In the genomic region with DNA sequence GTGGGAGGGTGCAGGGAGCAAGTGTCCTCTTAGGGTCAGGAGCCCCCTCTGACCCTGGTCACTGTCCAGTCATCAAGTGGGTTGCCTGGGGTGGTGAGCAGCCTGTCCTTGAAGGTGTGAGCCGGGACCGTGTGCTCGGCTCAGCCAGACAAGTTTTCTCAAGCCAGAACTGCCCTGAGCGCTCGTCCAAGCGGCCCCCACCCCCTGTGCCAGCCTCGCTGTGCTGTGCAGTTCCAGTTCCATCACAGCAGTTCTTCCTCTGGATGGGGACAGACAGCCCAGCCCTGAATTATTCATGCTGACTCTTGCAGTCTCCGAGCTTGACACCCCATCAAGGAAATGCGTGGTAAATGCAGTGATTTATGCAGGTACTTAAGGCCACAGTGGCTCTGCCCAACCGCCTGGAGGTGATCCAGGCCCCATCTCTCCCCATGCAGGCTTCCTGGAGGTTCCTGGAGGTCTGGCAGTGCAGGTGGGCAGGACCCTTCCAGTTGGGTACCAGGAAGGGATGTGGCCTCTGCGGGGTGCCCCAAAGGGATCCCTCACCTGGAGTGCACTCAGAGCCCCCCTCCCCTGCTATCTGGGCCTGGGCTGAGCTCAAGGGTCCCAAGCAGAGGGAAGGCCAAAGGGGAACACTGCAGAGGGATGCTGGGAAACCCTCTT, we compare ENCODE assay signal across 22 cellular contexts. TPM values are rescaled to one million over a fixed set of nuclear protein-coding genes. Genes with fewer than 3 reads are reported as not detected.
DNase-seq lines count a peak whose midpoint lies in the region; ATAC-seq, FAIRE-seq and TF ChIP-seq lines count a peak whose summit lies in the region.
"Had no signal": no experiment of that assay in that cellular context is flagged by ENCODE, and none has a peak within 500 bp of the region (broad histone marks: within the 10 kb centered on the region; RNA-seq: fewer than 3 reads in every experiment).

No MANE protein-coding gene starts in this region.

- no peak overlapping the region for H3K27ac ChIP-seq in endodermal cell (ENCODE audit: low read depth, low read length)
- H3K27ac ChIP-seq in osteoblast (ENCODE audit: low read depth, low read length): no peak overlapping the region
- H3K27ac ChIP-seq: colonic mucosa, gastrocnemius medialis, parathyroid adenoma, thoracic aorta had no signal

- H3K4me3 ChIP-seq in endodermal cell (ENCODE audit: low read length) (no peak overlapping the region), osteoblast (ENCODE audit: insufficient read depth, low read length) (no peak overlapping the region)
- H3K4me3 ChIP-seq: colonic mucosa, gastrocnemius medialis, thoracic aorta had no signal

- H2AFZ ChIP-seq in osteoblast (ENCODE audit: low read length): no peak overlapping the region
- H2AFZ ChIP-seq: parathyroid adenoma had no signal

- H3K9me3 Mint-ChIP-seq in endodermal cell (no peaks in the 10 kb centered on the region), WTC11 (no peaks in the 10 kb centered on the region)

- H3K4me1 ChIP-seq in endodermal cell (ENCODE audit: control insufficient read depth, insufficient read depth, low read length): no peaks in the 10 kb centered on the region
- no peaks in the 10 kb centered on the region for H3K4me1 ChIP-seq in osteoblast (ENCODE audit: insufficient read depth, low read length)
- H3K4me1 ChIP-seq: colonic mucosa, gastrocnemius medialis, parathyroid adenoma had no signal

- H3K36me3 Mint-ChIP-seq in endodermal cell (ENCODE audit: low read depth) (no peaks in the 10 kb centered on the region), WTC11 (no peaks in the 10 kb centered on the region)

- FAIRE-seq in GM12891 (lab: Jason Lieb, UNC): no peak
- FAIRE-seq: D721Med, H1 had no signal

- DNase-seq in D341Med (ENCODE audit: low spot score): peak; percentile 17
- peak; percentile 5 for DNase-seq in GM12891 (ENCODE audit: insufficient read length, low spot score)
- peak; percentile 56 for DNase-seq in endodermal cell
- peak; percentile 66 for DNase-seq in osteoblast (ENCODE audit: insufficient read length, low spot score, missing footprints)
- DNase-seq in NCI-H446 treated with DMSO at 0.1 percent for 48 hours (lab: John Stamatoyannopoulos, UW): no peak
- no peak for DNase-seq in WTC11 (ENCODE audit: low spot score)
- DNase-seq in C1 segment of cervical spinal cord (lab: John Stamatoyannopoulos, UW): no peak
- DNase-seq: activated naive CD4-positive, alpha-beta T cell treated with anti-CD3 and anti-CD28 coated beads, Interleukin-2, amount 50 U/mL, for 16 hours; gastrocnemius medialis; GDM1; Kasumi-1; NCI-H2171; RPMI8226 had no signal

- no peak overlapping the region for H3K4me3 Mint-ChIP-seq in endodermal cell
- H3K4me3 Mint-ChIP-seq in WTC11: no peak overlapping the region

- no peak overlapping the region for H3K27ac Mint-ChIP-seq in endodermal cell
- H3K27ac Mint-ChIP-seq in WTC11: no peak overlapping the region

- WGBS in endodermal cell (ENCODE audit: insufficient coverage in 1 of 2, insufficient read length in 1 of 2), 2 experiments: 72 to 75% methylated on average over 10 to 11 of the region's 11 CpGs

- no peaks in the 10 kb centered on the region for H4K20me1 ChIP-seq in osteoblast (ENCODE audit: insufficient read depth, low read length)

- CTCF ChIA-PET in WTC11 (lab: Charles Lee): interaction anchor here (0.6 to 3.1 kb wide), 12 partner anchors 11 to 309 kb away, joined by 3 to 27 read pairs (median 8); no protein-coding TSS in a partner anchor

- TF ChIP-seq POLR2A in GM12891 (IDR thresholded peaks at IDR 0.05; ENCODE audit: low read depth, low read length): no peak

- H3K4me1 Mint-ChIP-seq in endodermal cell: no peaks in the 10 kb centered on the region
- H3K4me1 Mint-ChIP-seq in WTC11: no peaks in the 10 kb centered on the region

- H3K36me3 ChIP-seq in endodermal cell (ENCODE audit: control insufficient read depth, insufficient read depth, low read length) (no peaks in the 10 kb centered on the region), osteoblast (ENCODE audit: insufficient read depth, low read length) (no peaks in the 10 kb centered on the region)
- H3K36me3 ChIP-seq: colonic mucosa, gastrocnemius medialis, thoracic aorta had no signal

- no peak overlapping the region for H3K9ac ChIP-seq in endodermal cell (ENCODE audit: extremely low read depth, low read length, poor library complexity, severe bottlenecking)
- H3K9ac ChIP-seq: parathyroid adenoma had no signal

- TF ChIP-seq CTCF in endodermal cell (conservative IDR thresholded peaks at IDR 0.05): no peak
- no peak for TF ChIP-seq CTCF in osteoblast (IDR thresholded peaks at IDR 0.05; ENCODE audit: extremely low read depth, low read depth, low read length)
- no peak for TF ChIP-seq CTCF in WTC11 (IDR thresholded peaks at IDR 0.05)

- H3K9me3 ChIP-seq in endodermal cell (ENCODE audit: control insufficient read depth, low read length) (no peaks in the 10 kb centered on the region), osteoblast (ENCODE audit: low read depth, low read length) (no peaks in the 10 kb centered on the region)
- H3K9me3 ChIP-seq: colonic mucosa, gastrocnemius medialis, thoracic aorta had no signal

- POLR2A ChIA-PET in WTC11 (lab: Charles Lee): no interaction called here

- no peak overlapping the region for H3K4me2 ChIP-seq in osteoblast (ENCODE audit: insufficient read depth, low read length)

- no peaks in the 10 kb centered on the region for H3K79me2 ChIP-seq in osteoblast (ENCODE audit: insufficient read depth, low read length)
- H3K79me2 ChIP-seq: parathyroid adenoma had no signal

- H3K27me3 ChIP-seq in endodermal cell (ENCODE audit: control insufficient read depth, insufficient read depth, low read length, poor library complexity, severe bottlenecking) (peaks cover 12% of the 10 kb centered on the region), osteoblast (ENCODE audit: insufficient read depth, low read length) (no peaks in the 10 kb centered on the region)
- H3K27me3 ChIP-seq: colonic mucosa, gastrocnemius medialis had no signal

- H3K27me3 Mint-ChIP-seq in endodermal cell (ENCODE audit: insufficient read depth) (peaks cover 10% of the 10 kb centered on the region), WTC11 (ENCODE audit: low read depth) (peaks cover 9% of the 10 kb centered on the region)

- no peak for ATAC-seq in WTC11
- ATAC-seq: gastrocnemius medialis had no signal

TF ChIP-seq in GM12891, 5 proteins besides CTCF, POLR2A, EP300 and RAD21:
- TF ChIP-seq POLR2AphosphoS5 (IDR thresholded peaks at IDR 0.05; ENCODE audit: low read depth, low read length) (no peak), POU2F2 (IDR thresholded peaks at IDR 0.05; ENCODE audit: low read depth, low read length) (no peak), SPI1 (IDR thresholded peaks at IDR 0.05; ENCODE audit: low read depth, low read length) (no peak), PAX5 (IDR thresholded peaks at IDR 0.05; ENCODE audit: insufficient read depth, low read length, severe bottlenecking) (no peak), TAF1 (IDR thresholded peaks at IDR 0.05; ENCODE audit: low read depth, low read length) (no peak)

TF ChIP-seq in WTC11, 78 proteins besides CTCF, POLR2A, EP300 and RAD21 (continues in another document):
- TF ChIP-seq FOXP1 (CRISPR knock-in tag; IDR thresholded peaks at IDR 0.05; ENCODE audit: borderline replicate concordance): no peak
- no peak for TF ChIP-seq GTF2I (CRISPR knock-in tag; conservative IDR thresholded peaks at IDR 0.05)
- TF ChIP-seq, protein P1, sequence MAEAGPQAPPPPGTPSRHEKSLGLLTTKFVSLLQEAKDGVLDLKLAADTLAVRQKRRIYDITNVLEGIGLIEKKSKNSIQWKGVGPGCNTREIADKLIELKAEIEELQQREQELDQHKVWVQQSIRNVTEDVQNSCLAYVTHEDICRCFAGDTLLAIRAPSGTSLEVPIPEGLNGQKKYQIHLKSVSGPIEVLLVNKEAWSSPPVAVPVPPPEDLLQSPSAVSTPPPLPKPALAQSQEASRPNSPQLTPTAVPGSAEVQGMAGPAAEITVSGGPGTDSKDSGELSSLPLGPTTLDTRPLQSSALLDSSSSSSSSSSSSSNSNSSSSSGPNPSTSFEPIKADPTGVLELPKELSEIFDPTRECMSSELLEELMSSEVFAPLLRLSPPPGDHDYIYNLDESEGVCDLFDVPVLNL (CRISPR knock-in tag; IDR thresholded peaks at IDR 0.05; ENCODE audit: borderline replicate concordance, low read depth): no peak
- TF ChIP-seq, protein P2, sequence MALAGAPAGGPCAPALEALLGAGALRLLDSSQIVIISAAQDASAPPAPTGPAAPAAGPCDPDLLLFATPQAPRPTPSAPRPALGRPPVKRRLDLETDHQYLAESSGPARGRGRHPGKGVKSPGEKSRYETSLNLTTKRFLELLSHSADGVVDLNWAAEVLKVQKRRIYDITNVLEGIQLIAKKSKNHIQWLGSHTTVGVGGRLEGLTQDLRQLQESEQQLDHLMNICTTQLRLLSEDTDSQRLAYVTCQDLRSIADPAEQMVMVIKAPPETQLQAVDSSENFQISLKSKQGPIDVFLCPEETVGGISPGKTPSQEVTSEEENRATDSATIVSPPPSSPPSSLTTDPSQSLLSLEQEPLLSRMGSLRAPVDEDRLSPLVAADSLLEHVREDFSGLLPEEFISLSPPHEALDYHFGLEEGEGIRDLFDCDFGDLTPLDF (CRISPR knock-in tag; IDR thresholded peaks at IDR 0.05): no peak
- TF ChIP-seq, protein P3, sequence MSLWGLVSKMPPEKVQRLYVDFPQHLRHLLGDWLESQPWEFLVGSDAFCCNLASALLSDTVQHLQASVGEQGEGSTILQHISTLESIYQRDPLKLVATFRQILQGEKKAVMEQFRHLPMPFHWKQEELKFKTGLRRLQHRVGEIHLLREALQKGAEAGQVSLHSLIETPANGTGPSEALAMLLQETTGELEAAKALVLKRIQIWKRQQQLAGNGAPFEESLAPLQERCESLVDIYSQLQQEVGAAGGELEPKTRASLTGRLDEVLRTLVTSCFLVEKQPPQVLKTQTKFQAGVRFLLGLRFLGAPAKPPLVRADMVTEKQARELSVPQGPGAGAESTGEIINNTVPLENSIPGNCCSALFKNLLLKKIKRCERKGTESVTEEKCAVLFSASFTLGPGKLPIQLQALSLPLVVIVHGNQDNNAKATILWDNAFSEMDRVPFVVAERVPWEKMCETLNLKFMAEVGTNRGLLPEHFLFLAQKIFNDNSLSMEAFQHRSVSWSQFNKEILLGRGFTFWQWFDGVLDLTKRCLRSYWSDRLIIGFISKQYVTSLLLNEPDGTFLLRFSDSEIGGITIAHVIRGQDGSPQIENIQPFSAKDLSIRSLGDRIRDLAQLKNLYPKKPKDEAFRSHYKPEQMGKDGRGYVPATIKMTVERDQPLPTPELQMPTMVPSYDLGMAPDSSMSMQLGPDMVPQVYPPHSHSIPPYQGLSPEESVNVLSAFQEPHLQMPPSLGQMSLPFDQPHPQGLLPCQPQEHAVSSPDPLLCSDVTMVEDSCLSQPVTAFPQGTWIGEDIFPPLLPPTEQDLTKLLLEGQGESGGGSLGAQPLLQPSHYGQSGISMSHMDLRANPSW (CRISPR knock-in tag; conservative IDR thresholded peaks at IDR 0.05; ENCODE audit: low read depth): no peak
- no peak for TF ChIP-seq ELF4 (CRISPR knock-in tag; IDR thresholded peaks at IDR 0.05; ENCODE audit: low read depth)

RNA-seq across cellular contexts. Expression of a gene that starts 44.7 kb away (rescaled TPM):
- not detected for polyA plus RNA-seq in GM12891 (2012; ENCODE audit: low read depth, missing spikeins)
- total RNA-seq in endodermal cell: 1 to 10 TPM in 1 of 2 donors, not detected in 1; 1.2 TPM
- 1.4 TPM for polyA plus RNA-seq in endodermal cell (2013, experiment 1 of 2)
- polyA plus RNA-seq in endodermal cell (2013, experiment 2 of 2): 0.95 TPM
- not detected in 2 replicates for total RNA-seq in osteoblast
- 6.9 to 10.0 TPM (median 7.8 TPM) in 3 replicates for total RNA-seq in WTC11 (2021)
- total RNA-seq: colonic mucosa, gastrocnemius medialis, HT-29, liver, myocyte had no signal
- polyA plus RNA-seq: BJ, H1, liver had no signal

Comparison
In these comparisons a context has a peak if more than half of its experiments do, and no peak if none do; other contexts are left out.
1. DNase-seq: peak in D341Med (single experiment), GM12891 (single experiment), endodermal cell (single experiment) and osteoblast (single experiment); none in NCI-H446 treated with DMSO at 0.1 percent for 48 hours (single experiment), WTC11 (single experiment) and C1 segment of cervical spinal cord (0 of 14).